ENCODE assay signal across 25 cellular contexts in genomic region chr1:97913506-97913905, GRCh38.
"Had no signal": no experiment of that assay in that cellular context is flagged by ENCODE, and none has a peak within 500 bp of the region (broad histone marks: within the 10 kb centered on the region; RNA-seq: fewer than 3 reads in every experiment).

No MANE protein-coding gene starts in this region.

- H3K27me3 Mint-ChIP-seq: activated B cell treated with CpG ODN at 0.5 μM for 24 hours; activated CD4-positive, alpha-beta T cell treated with anti-CD3 and anti-CD28 coated beads, Interleukin-2, amount 10 ng/mL, durations not matched to agents 24 days and 14 days; activated CD8-positive, alpha-beta memory T cell treated with anti-CD3 and anti-CD28 coated beads, Interleukin-2, amount 10 ng/mL, durations not matched to agents 7 days and 5 days; activated naive CD4-positive, alpha-beta T cell treated with anti-CD3 and anti-CD28 coated beads, Interleukin-2, amount 50 U/mL, for 24 hours; activated T-cell treated with anti-CD3 and anti-CD28 coated beads, Interleukin-2, amount 50 U/mL, for 24 hours had no signal

- H3K36me3 ChIP-seq: SJCRH30 had no signal

- H3K9me3 Mint-ChIP-seq: activated B cell treated with CpG ODN at 0.5 μM for 24 hours; activated CD4-positive, alpha-beta T cell treated with anti-CD3 and anti-CD28 coated beads, Interleukin-2, amount 10 ng/mL, durations not matched to agents 24 days and 14 days; activated naive CD4-positive, alpha-beta T cell treated with anti-CD3 and anti-CD28 coated beads, Interleukin-2, amount 50 U/mL, for 24 hours; activated T-cell treated with anti-CD3 and anti-CD28 coated beads, Interleukin-2, amount 50 U/mL, for 24 hours; activated T-helper 1 cell treated with anti-CD3 and anti-CD28 coated beads, Interleukin-12 subunit alpha, Interleukin-12 subunit beta, Interleukin-2, Interleukin-4 antibody, amounts not matched to agents 30 ng/mL and 10 ng/mL and 1 ng/mL, durations not matched to agents 14 hours and 24 hours and 36 hours had no signal

- H3K9me3 ChIP-seq: SJCRH30 had no signal

- ATAC-seq: activated CD8-positive, alpha-beta memory T cell treated with anti-CD3 and anti-CD28 coated beads, Interleukin-2, amount 10 ng/mL, durations not matched to agents 7 days and 5 days; Panc1 had no signal

- H3K4me1 ChIP-seq: SJCRH30 had no signal

- H3K4me3 Mint-ChIP-seq: activated B cell treated with CpG ODN at 0.5 μM for 24 hours; activated CD4-positive, alpha-beta T cell treated with anti-CD3 and anti-CD28 coated beads, Interleukin-2, amount 10 ng/mL, durations not matched to agents 24 days and 14 days; activated CD8-positive, alpha-beta memory T cell treated with anti-CD3 and anti-CD28 coated beads, Interleukin-2, amount 10 ng/mL, durations not matched to agents 7 days and 5 days; activated naive CD4-positive, alpha-beta T cell treated with anti-CD3 and anti-CD28 coated beads, Interleukin-2, amount 50 U/mL, for 24 hours; activated T-cell treated with anti-CD3 and anti-CD28 coated beads, Interleukin-2, amount 50 U/mL, for 24 hours; activated T-helper 1 cell treated with anti-CD3 and anti-CD28 coated beads, Interleukin-12 subunit alpha, Interleukin-12 subunit beta, Interleukin-2, Interleukin-4 antibody, amounts not matched to agents 30 ng/mL and 10 ng/mL and 1 ng/mL, durations not matched to agents 14 hours and 24 hours and 36 hours had no signal

- H3K27ac Mint-ChIP-seq: activated B cell treated with CpG ODN at 0.5 μM for 24 hours; activated CD4-positive, alpha-beta T cell treated with anti-CD3 and anti-CD28 coated beads, Interleukin-2, amount 10 ng/mL, durations not matched to agents 24 days and 14 days; activated CD8-positive, alpha-beta memory T cell treated with anti-CD3 and anti-CD28 coated beads, Interleukin-2, amount 10 ng/mL, durations not matched to agents 7 days and 5 days; activated naive CD4-positive, alpha-beta T cell treated with anti-CD3 and anti-CD28 coated beads, Interleukin-2, amount 50 U/mL, for 24 hours; activated T-cell treated with anti-CD3 and anti-CD28 coated beads, Interleukin-2, amount 50 U/mL, for 24 hours; activated T-helper 1 cell treated with anti-CD3 and anti-CD28 coated beads, Interleukin-12 subunit alpha, Interleukin-12 subunit beta, Interleukin-2, Interleukin-4 antibody, amounts not matched to agents 30 ng/mL and 10 ng/mL and 1 ng/mL, durations not matched to agents 14 hours and 24 hours and 36 hours had no signal

- H3K27ac ChIP-seq: RWPE1, SJCRH30 had no signal

- DNase-seq: activated B cell treated with CpG ODN at 0.5 μM for 24 hours; activated CD4-positive, alpha-beta T cell treated with anti-CD3 and anti-CD28 coated beads for 1 hour; activated CD4-positive, alpha-beta T cell treated with anti-CD3 and anti-CD28 coated beads, Interleukin-2, amount 10 ng/mL, durations not matched to agents 24 days and 14 days; activated CD4-positive, alpha-beta T cell treated with anti-CD3 and anti-CD28 coated beads, Interleukin-2, amount 50 U/mL, for 48 hours; activated CD8-positive, alpha-beta memory T cell treated with anti-CD3 and anti-CD28 coated beads, Interleukin-2, amount 10 ng/mL, durations not matched to agents 7 days and 5 days; activated effector memory CD4-positive, alpha-beta T cell treated with Interleukin-2 at 50 U/mL for 16 hours; activated naive CD4-positive, alpha-beta T cell; activated T-cell treated with anti-CD3 and anti-CD28 coated beads, Interleukin-2, amount 50 U/mL, for 24 hours; aorta; central memory CD4-positive, alpha-beta T cell; Kasumi-1; NCI-H1092; NCI-H1930; NCI-H2107; NCI-H226; NCI-H526; NCI-H82; Right ventricle myocardium superior; SJCRH30; T-helper 2 cell; T1000 had no signal

- H3K27me3 ChIP-seq: SJCRH30 had no signal

- H3K4me3 ChIP-seq: SJCRH30 had no signal
